1 cellular context compared by ENCODE assay signal in genomic region chr15:78620021-78620838, GRCh38.
A peak's percentile ranks its signal among the peaks of the same experiment; 100 is the strongest.
TF ChIP-seq lines count a peak whose summit lies in the region.

No MANE protein-coding gene starts in this region.

TF ChIP-seq in H1, 55 proteins besides CTCF, POLR2A, EP300 and RAD21 (continued from another document):
- TF ChIP-seq PHF8 (conservative IDR thresholded peaks at IDR 0.05; ENCODE audit: low read depth, low read length) (peak; percentile 25; the same call in 1 of the 2 replicates), MAX (IDR thresholded peaks at IDR 0.05) (peak; percentile 61; the same call in 1 of the 2 replicates), E2F6 (IDR thresholded peaks at IDR 0.05) (peak; percentile 83), ASH2L (IDR thresholded peaks at IDR 0.05; ENCODE audit: low read length) (peak; percentile 45)
TF ChIP-seq in H1: peak in this region for 11.
